In genomic region chr11:68440254-68440653, GRCh38 we compare ENCODE assay signal across 24 cellular contexts. TPM values are rescaled to one million over a fixed set of nuclear protein-coding genes. Genes with fewer than 3 reads are reported as not detected.
A peak's percentile ranks its signal among the peaks of the same experiment; 100 is the strongest.
DNase-seq lines count a peak whose midpoint lies in the region; ATAC-seq and TF ChIP-seq lines count a peak whose summit lies in the region.
"Had no signal": no experiment of that assay in that cellular context is flagged by ENCODE, and none has a peak within 500 bp of the region (broad histone marks: within the 10 kb centered on the region; RNA-seq: fewer than 3 reads in every experiment).

No MANE protein-coding gene starts in this region.

- peak overlapping the region; percentile 77 for H3K27ac ChIP-seq in BLaER1
- no peak overlapping the region for H3K27ac ChIP-seq in IMR-90 (ENCODE audit: insufficient read depth, low read length)
- H3K27ac ChIP-seq in neural progenitor cell = no peak overlapping the region
- H3K27ac ChIP-seq: colonic mucosa, HL-60, psoas muscle, suprapubic skin had no signal

- no peak overlapping the region for H4K8ac ChIP-seq in IMR-90 (ENCODE audit: low read depth in 2 of 2, low read length in 2 of 2)

- DNase-seq in IMR-90 (no peak), choroid plexus epithelial cell (ENCODE audit: low read depth) (peak; percentile 81), neural progenitor cell (ENCODE audit: low spot score) (no peak), NCI-H2196 (lab: John Stamatoyannopoulos, UW; ENCODE audit: unreplicated experiment) (no peak), natural killer cell (no peak), NCI-H748 (lab: John Stamatoyannopoulos, UW; ENCODE audit: unreplicated experiment) (no peak)
- DNase-seq in stimulated activated CD4-positive, alpha-beta T cell treated with anti-CD3 and anti-CD28 coated beads, Interleukin-1b, Interleukin-23, amount 100 ng/mL, for 48 hours = no peak
- DNase-seq: activated CD4-positive, alpha-beta memory T cell treated with anti-CD3 and anti-CD28 coated beads, Interleukin-2, amount 10 ng/mL, durations not matched to agents 7 days and 5 days; activated CD4-positive, CD25-positive, alpha-beta regulatory T cell; activated T-cell treated with anti-CD3 and anti-CD28 coated beads, Interleukin-2, amount 50 U/mL, for 24 hours; CD8-positive, alpha-beta T cell; colonic mucosa; hippocampal formation; MV-4-11; naive thymus-derived CD4-positive, alpha-beta T cell; NCI-H526 treated with DMSO at 0.1 percent for 48 hours; psoas muscle; T-helper 9 cell had no signal

- TF ChIP-seq CTCF in IMR-90 (conservative IDR thresholded peaks at IDR 0.05; ENCODE audit: low read depth, low read length) (no peak), choroid plexus epithelial cell (conservative IDR thresholded peaks at IDR 0.05; ENCODE audit: low read depth, low read length) (no peak), neural progenitor cell (IDR thresholded peaks at IDR 0.05) (no peak), natural killer cell (IDR thresholded peaks at IDR 0.05) (no peak)

- H3K4me2 ChIP-seq in BLaER1 = peak overlapping the region; percentile 88
- H3K4me2 ChIP-seq in IMR-90 (ENCODE audit: low read depth, low read length) = no peak overlapping the region
- no peak overlapping the region for H3K4me2 ChIP-seq in neural progenitor cell

- no peak overlapping the region for H2BK120ac ChIP-seq in IMR-90 (ENCODE audit: low read depth, low read length)

- H2BK5ac ChIP-seq in IMR-90 (ENCODE audit: low read depth, low read length, poor library complexity, severe bottlenecking) = no peak overlapping the region

- intact Hi-C loops in IMR-90 (cut with micrococcal nuclease) = no loop called here
- intact Hi-C loops in natural killer cell (cut with micrococcal nuclease) = no loop called here

- H3K18ac ChIP-seq in IMR-90 (ENCODE audit: low read depth, low read length) = no peak overlapping the region

- no peaks in the 10 kb centered on the region for H3K9me3 ChIP-seq in BLaER1
- H3K9me3 ChIP-seq in IMR-90 (ENCODE audit: control insufficient read depth, insufficient read depth, low read length) = no peaks in the 10 kb centered on the region
- H3K9me3 ChIP-seq in neural progenitor cell (ENCODE audit: low read depth) = no peaks in the 10 kb centered on the region
- H3K9me3 ChIP-seq: colonic mucosa, psoas muscle, suprapubic skin had no signal

- peaks cover 19% of the 10 kb centered on the region; the same call in 1 of the 2 replicates for H3K9me1 ChIP-seq in IMR-90 (ENCODE audit: insufficient read depth, low read length)

- peaks cover 10% of the 10 kb centered on the region for H3K36me3 Mint-ChIP-seq in neural progenitor cell
- no peaks in the 10 kb centered on the region for H3K36me3 Mint-ChIP-seq in natural killer cell
- H3K36me3 Mint-ChIP-seq: activated naive CD4-positive, alpha-beta T cell treated with anti-CD3 and anti-CD28 coated beads, Interleukin-2, amount 50 U/mL, for 24 hours; CD8-positive, alpha-beta T cell had no signal

- no peak overlapping the region for H2AK5ac ChIP-seq in IMR-90 (ENCODE audit: low read depth, low read length)

- no peak overlapping the region; the same call in 1 of the 2 replicates for H4K5ac ChIP-seq in IMR-90 (ENCODE audit: low read depth, low read length)

- H3K36me3 ChIP-seq in BLaER1 (peaks cover 80% of the 10 kb centered on the region), IMR-90 (ENCODE audit: control insufficient read depth, insufficient read depth, low read length) (peaks cover 23% of the 10 kb centered on the region), neural progenitor cell (no peaks in the 10 kb centered on the region)

- H3K4me1 Mint-ChIP-seq in neural progenitor cell (peaks cover 24% of the 10 kb centered on the region), natural killer cell (no peaks in the 10 kb centered on the region)
- H3K4me1 Mint-ChIP-seq: activated naive CD4-positive, alpha-beta T cell treated with anti-CD3 and anti-CD28 coated beads, Interleukin-2, amount 50 U/mL, for 24 hours had no signal

- no peak overlapping the region for H3K14ac ChIP-seq in IMR-90 (replicated peaks; ENCODE audit: low read depth, low read length)

- no peaks in the 10 kb centered on the region for H3K79me2 ChIP-seq in neural progenitor cell (ENCODE audit: low read depth)

- no peak overlapping the region for H2BK15ac ChIP-seq in IMR-90 (ENCODE audit: low read depth, low read length)

- BruUV-seq in IMR-90 (replicated peaks; lab: Mats Ljungman, UMichigan) = no TSS peak

- H3K27ac Mint-ChIP-seq in neural progenitor cell (peak overlapping the region; percentile 61), natural killer cell (no peak overlapping the region)
- H3K27ac Mint-ChIP-seq: activated CD4-positive, alpha-beta memory T cell treated with anti-CD3 and anti-CD28 coated beads, Interleukin-2, amount 10 ng/mL, durations not matched to agents 7 days and 5 days; activated naive CD4-positive, alpha-beta T cell treated with anti-CD3 and anti-CD28 coated beads, Interleukin-2, amount 50 U/mL, for 24 hours; activated T-cell treated with anti-CD3 and anti-CD28 coated beads, Interleukin-2, amount 50 U/mL, for 24 hours; CD8-positive, alpha-beta T cell; naive thymus-derived CD4-positive, alpha-beta T cell had no signal

- H3K27me3 Mint-ChIP-seq in neural progenitor cell (ENCODE audit: insufficient read depth, low read depth) (peaks cover 2% of the 10 kb centered on the region), natural killer cell (ENCODE audit: low read depth in 2 of 2) (no peaks in the 10 kb centered on the region)
- H3K27me3 Mint-ChIP-seq: activated CD4-positive, alpha-beta memory T cell treated with anti-CD3 and anti-CD28 coated beads, Interleukin-2, amount 10 ng/mL, durations not matched to agents 7 days and 5 days; activated naive CD4-positive, alpha-beta T cell treated with anti-CD3 and anti-CD28 coated beads, Interleukin-2, amount 50 U/mL, for 24 hours; activated T-cell treated with anti-CD3 and anti-CD28 coated beads, Interleukin-2, amount 50 U/mL, for 24 hours; naive thymus-derived CD4-positive, alpha-beta T cell had no signal

- H3K9ac ChIP-seq in BLaER1 = peak overlapping the region; percentile 41
- H3K9ac ChIP-seq in IMR-90 (ENCODE audit: low read depth, low read length) = no peak overlapping the region
- no peak overlapping the region for H3K9ac ChIP-seq in neural progenitor cell

- no peak for TF ChIP-seq RAD21 in IMR-90 (IDR thresholded peaks at IDR 0.05; ENCODE audit: low read length)

- H3F3A ChIP-seq in neural progenitor cell (ENCODE audit: low read depth) = peaks cover 24% of the 10 kb centered on the region

- H4K20me1 ChIP-seq in BLaER1 (peaks cover 75% of the 10 kb centered on the region), IMR-90 (ENCODE audit: insufficient read depth, low read length) (0 out of 2 replicates have a peak, but pooled peaks cover 3% of the 10 kb centered on the region), neural progenitor cell (ENCODE audit: low read depth) (no peaks in the 10 kb centered on the region)

- H3K4me1 ChIP-seq in BLaER1 (peaks cover 86% of the 10 kb centered on the region), IMR-90 (ENCODE audit: control insufficient read depth, insufficient read depth, low read length) (peaks cover 20% of the 10 kb centered on the region), neural progenitor cell (peaks cover 19% of the 10 kb centered on the region)
- H3K4me1 ChIP-seq: colonic mucosa had no signal

- no peak overlapping the region for H4K91ac ChIP-seq in IMR-90 (ENCODE audit: insufficient read depth, low read depth, low read length)

- in situ Hi-C loops in IMR-90 (cut with MboI; ENCODE audit: low sequenced_read_pairs) = no loop called here

- H3K4ac ChIP-seq in IMR-90 (ENCODE audit: low read depth, low read length) = no peak overlapping the region

- H3K4me3 Mint-ChIP-seq in neural progenitor cell (no peak overlapping the region), natural killer cell (no peak overlapping the region)
- H3K4me3 Mint-ChIP-seq: activated CD4-positive, alpha-beta memory T cell treated with anti-CD3 and anti-CD28 coated beads, Interleukin-2, amount 10 ng/mL, durations not matched to agents 7 days and 5 days; activated naive CD4-positive, alpha-beta T cell treated with anti-CD3 and anti-CD28 coated beads, Interleukin-2, amount 50 U/mL, for 24 hours; activated T-cell treated with anti-CD3 and anti-CD28 coated beads, Interleukin-2, amount 50 U/mL, for 24 hours; CD8-positive, alpha-beta T cell; naive thymus-derived CD4-positive, alpha-beta T cell had no signal

- H3K9me3 Mint-ChIP-seq in neural progenitor cell (no peaks in the 10 kb centered on the region), natural killer cell (no peaks in the 10 kb centered on the region)
- H3K9me3 Mint-ChIP-seq: activated CD4-positive, alpha-beta memory T cell treated with anti-CD3 and anti-CD28 coated beads, Interleukin-2, amount 10 ng/mL, durations not matched to agents 7 days and 5 days; activated naive CD4-positive, alpha-beta T cell treated with anti-CD3 and anti-CD28 coated beads, Interleukin-2, amount 50 U/mL, for 24 hours; activated T-cell treated with anti-CD3 and anti-CD28 coated beads, Interleukin-2, amount 50 U/mL, for 24 hours; CD8-positive, alpha-beta T cell; naive thymus-derived CD4-positive, alpha-beta T cell had no signal

- H2AFZ ChIP-seq in IMR-90 (replicated peaks; ENCODE audit: low read length, poor library complexity) (no peak overlapping the region), neural progenitor cell (replicated peaks) (no peak overlapping the region)

- TF ChIP-seq POLR2A in IMR-90 (IDR thresholded peaks at IDR 0.05; ENCODE audit: low read depth, low read length) = no peak

- 0 out of 4 replicates have a peak, but pooled peaks cover 0 to 2% of the 10 kb centered on the region in 2 experiments for H3K79me1 ChIP-seq in IMR-90 (ENCODE audit: low read depth in 1 of 2, low read length in 2 of 2)

- peak overlapping the region; percentile 9 for H2AK9ac ChIP-seq in IMR-90 (replicated peaks; ENCODE audit: low read depth, low read length, poor library complexity)

- ATAC-seq in IMR-90 (ENCODE audit: low read depth) (no peak), natural killer cell (no peak)
- ATAC-seq: CD8-positive, alpha-beta T cell; naive thymus-derived CD4-positive, alpha-beta T cell; SK-N-SH treated with all-trans-retinoic acid at 6 μM for 48 hours had no signal

- CTCF ChIA-PET in IMR-90 (lab: Yijun Ruan, JAX) = no interaction called here

- 75% methylated on average over 6 of the region's 7 CpGs; no CpG with 5 or more reads in 1 of the 2 experiments for WGBS in IMR-90 (ENCODE audit: extremely low coverage in 2 of 2, insufficient read length in 1 of 2), 2 experiments

- dilution Hi-C loops in IMR-90 (cut with HindIII; ENCODE audit: low sequenced_read_pairs, unreplicated experiment) = no loop called here

- H3K23ac ChIP-seq in IMR-90 (ENCODE audit: low read depth, low read length) = no peak overlapping the region

- H3K4me3 ChIP-seq in BLaER1 = peak overlapping the region; percentile 32; the same call in 1 of the 2 replicates
- no peak overlapping the region for H3K4me3 ChIP-seq in IMR-90 (ENCODE audit: insufficient read depth, low read depth, low read length)
- H3K4me3 ChIP-seq in choroid plexus epithelial cell (ENCODE audit: low read depth, low read length) = no peak overlapping the region
- H3K4me3 ChIP-seq in neural progenitor cell = no peak overlapping the region
- H3K4me3 ChIP-seq: colonic mucosa, lung, psoas muscle, suprapubic skin had no signal

- no peak overlapping the region for H3K56ac ChIP-seq in IMR-90 (ENCODE audit: extremely low read depth, insufficient read depth, low read length)

- H3K27me3 ChIP-seq in BLaER1 (no peaks in the 10 kb centered on the region), IMR-90 (ENCODE audit: control insufficient read depth, insufficient read depth, low read length) (no peaks in the 10 kb centered on the region), neural progenitor cell (no peaks in the 10 kb centered on the region)
- H3K27me3 ChIP-seq: colonic mucosa, suprapubic skin had no signal

- no peak overlapping the region for H2BK20ac ChIP-seq in IMR-90 (ENCODE audit: low read depth, low read length)

- POLR2A ChIA-PET in IMR-90 (lab: Charles Lee; ENCODE audit: unreplicated experiment) = no interaction called here

RNA-seq across cellular contexts. Expression of gene PPP6R3, which starts 20.3 kb away (rescaled TPM):
- 123 and 148 TPM in 2 replicates for total RNA-seq in IMR-90 (2012; rRNA removed)
- polyA plus RNA-seq in IMR-90 (2012; rRNA removed) = 29.0 and 30.1 TPM in 2 replicates
- polyA plus RNA-seq in IMR-90 (2012; cell fraction: cytosol; rRNA removed) = 10.6 and 16.4 TPM in 2 replicates
- 59.9 and 60.3 TPM in 2 replicates for polyA plus RNA-seq in IMR-90 (2012; cell fraction: nucleus; rRNA removed; ENCODE audit: low replicate concordance)
- 162 and 197 TPM in 2 replicates for total RNA-seq in neural progenitor cell (ENCODE audit: low replicate concordance)
- 100 to 1,000 TPM; 148 to 176 (median 149) TPM for total RNA-seq in natural killer cell
